ENCODE assay signal across 23 cellular contexts in genomic region chr17:79389896-79390295, GRCh38.
"Had no signal": no experiment of that assay in that cellular context is flagged by ENCODE, and none has a peak within 500 bp of the region (broad histone marks: within the 10 kb centered on the region; RNA-seq: fewer than 3 reads in every experiment).

No MANE protein-coding gene starts in this region.

- DNase-seq: colonic mucosa; cortex of kidney; dermis blood vessel endothelial cell; dorsolateral prefrontal cortex; effector CD4-positive, alpha-beta T cell; effector CD8-positive, alpha-beta T cell; effector memory CD4-positive, alpha-beta T cell; effector memory CD8-positive, alpha-beta T cell; endodermal cell; erythroblast; esophagus squamous epithelium; foreskin fibroblast; foreskin keratinocyte; foreskin melanocyte; gastrocnemius medialis; glutamatergic neuron; head of caudate nucleus; heart left ventricle; heart right ventricle had no signal

- H3K27ac ChIP-seq: colonic mucosa, coronary artery, dorsolateral prefrontal cortex, epithelial cell of prostate, esophagus muscularis mucosa, esophagus squamous epithelium, foreskin keratinocyte, gastrocnemius medialis, gastroesophageal sphincter, heart left ventricle, heart right ventricle had no signal

- H3K4me1 ChIP-seq: colonic mucosa, foreskin keratinocyte, heart left ventricle had no signal

- H3K36me3 ChIP-seq: colonic mucosa, esophagus muscularis mucosa, esophagus squamous epithelium, gastrocnemius medialis, gastroesophageal sphincter, heart left ventricle, heart right ventricle had no signal

- H3K4me3 ChIP-seq: colonic mucosa, coronary artery, dorsolateral prefrontal cortex, esophagus muscularis mucosa, esophagus squamous epithelium, gastrocnemius medialis, gastroesophageal sphincter, heart left ventricle, heart right ventricle had no signal

- H3K9me3 ChIP-seq: colonic mucosa, esophagus muscularis mucosa, esophagus squamous epithelium, gastrocnemius medialis, gastroesophageal sphincter, heart left ventricle, heart right ventricle had no signal
